8 cellular contexts compared by ENCODE assay signal in genomic region chr13:51585696-51586095, GRCh38. TPM values are rescaled to one million over a fixed set of nuclear protein-coding genes. Genes with fewer than 3 reads are reported as not detected.
A peak's percentile ranks its signal among the peaks of the same experiment; 100 is the strongest.
DNase-seq lines count a peak whose midpoint lies in the region; ATAC-seq and TF ChIP-seq lines count a peak whose summit lies in the region.

No MANE protein-coding gene starts in this region.

- peak overlapping the region; percentile 90 for H3K4me2 ChIP-seq in BLaER1

- ATAC-seq in left lung (no peak), GM21529 (IDR thresholded peaks at IDR 0.05; ENCODE audit: unreplicated experiment) (no peak)

- H3K36me3 ChIP-seq in BLaER1 (no peaks in the 10 kb centered on the region), left lung (no peaks in the 10 kb centered on the region), transverse colon (no peaks in the 10 kb centered on the region)

- H3K9me3 ChIP-seq in BLaER1 (no peaks in the 10 kb centered on the region), left lung (no peaks in the 10 kb centered on the region), transverse colon (no peaks in the 10 kb centered on the region)

- H3K4me3 ChIP-seq in BLaER1 (peak overlapping the region; percentile 95), HL-60 (replicated peaks; ENCODE audit: insufficient read depth, low read length) (peak overlapping the region; percentile 58), left lung (peak overlapping the region; percentile 97 to 99), transverse colon (peak overlapping the region in 3 of 4 donors; percentile 75 to 79 (median 78))

- WGBS in transverse colon (ENCODE audit: low coverage in 1 of 2), 2 donors, result 53 to 58% methylated on average over 4 of the region's 4 CpGs

- in situ Hi-C loops in transverse colon (cut with MboI; ENCODE audit: low pct_ligation_motif_present in 1 of 4, low pct_unique_long_range_greater_than_20kb in 1 of 4, low sequenced_read_pairs in 3 of 4), result loop anchor here in 3 of 4 donors (10.0 to 25.0 kb wide), 3 partner anchors 131 to 219 kb away; partner anchors contain the start of genes DHRS12 (in 1 of the 3) and INTS6 (in 1 of the 3)

- TF ChIP-seq POLR2A in transverse colon (IDR thresholded peaks at IDR 0.05), result no peak

- H3K9ac ChIP-seq in BLaER1, result peak overlapping the region; percentile 83; the same call in 1 of the 2 replicates

- H3K4me1 ChIP-seq in BLaER1 (peaks cover 17% of the 10 kb centered on the region), left lung (peaks cover 22 to 53% of the 10 kb centered on the region in 2 donors), transverse colon (peaks cover 0 to 42% (median 11%) of the 10 kb centered on the region in 4 donors)

- no peak for TF ChIP-seq EP300 in transverse colon (IDR thresholded peaks at IDR 0.05; ENCODE audit: low read depth)

- intact Hi-C loops in left lung (cut with DNase I), result loop anchor here in 1 of 2 donors (10.0 kb wide), 2 partner anchors 131 to 209 kb away; partner anchors contain the start of gene INTS6
- intact Hi-C loops in transverse colon (cut with DNase I; ENCODE audit: low total_unique reads), result loop anchor here (10.0 kb wide), 2 partner anchors 149 to 219 kb away; partner anchors contain the start of gene DHRS12

- DNase-seq in HL-60 (ENCODE audit: low read depth in 1 of 2, low spot score in 1 of 2) (no peak), left lung (no peak), transverse colon (no peak), AG20443 (ENCODE audit: low spot score) (no peak), NCI-H128 (lab: John Stamatoyannopoulos, UW; ENCODE audit: unreplicated experiment) (no peak)

- TF ChIP-seq CTCF in HL-60 (IDR thresholded peaks at IDR 0.05; ENCODE audit: insufficient read depth, low read length), result no peak
- TF ChIP-seq CTCF in left lung (IDR thresholded peaks at IDR 0.05), result no peak
- TF ChIP-seq CTCF in transverse colon (IDR thresholded peaks at IDR 0.05), result no peak

- H4K20me1 ChIP-seq in BLaER1, result peaks cover 26% of the 10 kb centered on the region; the same call in 1 of the 2 replicates

- H3K27me3 ChIP-seq in BLaER1 (no peaks in the 10 kb centered on the region), HL-60 (ENCODE audit: insufficient read depth, poor library complexity, severe bottlenecking) (no peaks in the 10 kb centered on the region), left lung (no peaks in the 10 kb centered on the region), transverse colon (no peaks in the 10 kb centered on the region)

- H3K27ac ChIP-seq in BLaER1, result peak overlapping the region; percentile 73; the same call in 1 of the 2 replicates
- H3K27ac ChIP-seq in HL-60 (replicated peaks), result peak overlapping the region; percentile 78
- peak overlapping the region; percentile 49 for H3K27ac ChIP-seq in angular gyrus (ENCODE audit: low read depth, low read length)
- peak overlapping the region; percentile 92 to 93 for H3K27ac ChIP-seq in left lung
- H3K27ac ChIP-seq in transverse colon, result peak overlapping the region; percentile 88 to 98 (median 96)

RNA-seq across cellular contexts. Expression of gene WDFY2, which starts 1.4 kb away (rescaled TPM):
- total RNA-seq in left lung, result 10 to 100 TPM in 1 of 2 donors, 1 to 10 TPM in 1; 9.7 to 15.4 TPM
- total RNA-seq in transverse colon, result 10 to 100 TPM in 1 of 4 donors, 1 to 10 TPM in 3; 2.4 to 12.3 (median 6.7) TPM
